ENCODE assay signal across 19 cellular contexts in genomic region chr20:58378056-58378455, GRCh38. TPM values are rescaled to one million over a fixed set of nuclear protein-coding genes. Genes with fewer than 3 reads are reported as not detected.
A peak's percentile ranks its signal among the peaks of the same experiment; 100 is the strongest.
DNase-seq lines count a peak whose midpoint lies in the region; ATAC-seq and TF ChIP-seq lines count a peak whose summit lies in the region.
"Had no signal": no experiment of that assay in that cellular context is flagged by ENCODE, and none has a peak within 500 bp of the region (broad histone marks: within the 10 kb centered on the region; RNA-seq: fewer than 3 reads in every experiment).

No MANE protein-coding gene starts in this region.

- H3K4me2 ChIP-seq in neural progenitor cell = no peak overlapping the region
- H3K4me2 ChIP-seq: GM23338 had no signal

- peaks cover 25% of the 10 kb centered on the region for H3K36me3 Mint-ChIP-seq in WTC11
- no peaks in the 10 kb centered on the region for H3K36me3 Mint-ChIP-seq in neural progenitor cell
- H3K36me3 Mint-ChIP-seq in natural killer cell = no peaks in the 10 kb centered on the region
- H3K36me3 Mint-ChIP-seq: CD8-positive, alpha-beta T cell had no signal

- H3K9me3 ChIP-seq in neural progenitor cell (ENCODE audit: low read depth) (no peaks in the 10 kb centered on the region), thyroid gland (no peaks in the 10 kb centered on the region)

- peak overlapping the region; percentile 12 for H2AFZ ChIP-seq in neural progenitor cell (replicated peaks)
- H2AFZ ChIP-seq: GM23338 had no signal

- no peaks in the 10 kb centered on the region for H4K20me1 ChIP-seq in neural progenitor cell (ENCODE audit: low read depth)
- H4K20me1 ChIP-seq: BLaER1 treated with 17β-estradiol and CSF1 and Interleukin-3, amounts not matched to agents 10 nM and 100 nM had no signal

- no peak overlapping the region for H3K27ac ChIP-seq in neural progenitor cell
- no peak overlapping the region for H3K27ac ChIP-seq in thyroid gland
- H3K27ac ChIP-seq: BLaER1 treated with 17β-estradiol and CSF1 and Interleukin-3, amounts not matched to agents 10 nM and 100 nM; HL-60 had no signal

- no peaks in the 10 kb centered on the region for H3K79me2 ChIP-seq in neural progenitor cell (ENCODE audit: low read depth)

- H3K4me1 Mint-ChIP-seq in WTC11 (peaks cover 54% of the 10 kb centered on the region), neural progenitor cell (peaks cover 35% of the 10 kb centered on the region), natural killer cell (no peaks in the 10 kb centered on the region)
- H3K4me1 Mint-ChIP-seq: B cell had no signal

- WGBS in thyroid gland, 2 donors = 77 to 88% methylated on average over 7 of the region's 7 CpGs

- H3F3A ChIP-seq in neural progenitor cell (ENCODE audit: low read depth) = peaks cover 31% of the 10 kb centered on the region

- H3K27me3 Mint-ChIP-seq in WTC11 (ENCODE audit: low read depth) = peaks cover 17% of the 10 kb centered on the region
- H3K27me3 Mint-ChIP-seq in neural progenitor cell (ENCODE audit: insufficient read depth, low read depth) = peaks cover 6% of the 10 kb centered on the region
- peaks cover 47 to 62% of the 10 kb centered on the region in 2 donors for H3K27me3 Mint-ChIP-seq in natural killer cell (ENCODE audit: low read depth in 2 of 2)

- TF ChIP-seq CTCF in WTC11 (IDR thresholded peaks at IDR 0.05) (no peak), neural progenitor cell (IDR thresholded peaks at IDR 0.05) (no peak), natural killer cell (IDR thresholded peaks at IDR 0.05) (no peak), thyroid gland (IDR thresholded peaks at IDR 0.05) (no peak)

- CTCF ChIA-PET in WTC11 (lab: Charles Lee) = no interaction called here

- H3K27me3 ChIP-seq in neural progenitor cell (no peaks in the 10 kb centered on the region), thyroid gland (no peaks in the 10 kb centered on the region)
- H3K27me3 ChIP-seq: BLaER1 treated with 17β-estradiol and CSF1 and Interleukin-3, amounts not matched to agents 10 nM and 100 nM had no signal

- H3K36me3 ChIP-seq in neural progenitor cell (no peaks in the 10 kb centered on the region), thyroid gland (no peaks in the 10 kb centered on the region)
- H3K36me3 ChIP-seq: BLaER1 treated with 17β-estradiol and CSF1 and Interleukin-3, amounts not matched to agents 10 nM and 100 nM had no signal

- no peak overlapping the region for H3K9ac ChIP-seq in neural progenitor cell
- H3K9ac ChIP-seq: BLaER1 treated with 17β-estradiol and CSF1 and Interleukin-3, amounts not matched to agents 10 nM and 100 nM had no signal

- H3K9me3 Mint-ChIP-seq in WTC11 (peaks cover 30% of the 10 kb centered on the region), neural progenitor cell (peaks cover 8% of the 10 kb centered on the region), natural killer cell (peaks cover 0 to 2% of the 10 kb centered on the region in 2 donors)

- peaks cover 32% of the 10 kb centered on the region for H3K4me1 ChIP-seq in neural progenitor cell
- H3K4me1 ChIP-seq in thyroid gland = peaks cover 10% of the 10 kb centered on the region in 2 donors

- H3K27ac Mint-ChIP-seq in WTC11 = peak overlapping the region; percentile 12; the same call in 1 of the 2 replicates
- H3K27ac Mint-ChIP-seq in neural progenitor cell = peak overlapping the region; percentile 10
- H3K27ac Mint-ChIP-seq in natural killer cell = no peak overlapping the region
- H3K27ac Mint-ChIP-seq: B cell; CD8-positive, alpha-beta T cell; GM23338; HFFc6 had no signal

- intact Hi-C loops in natural killer cell (cut with micrococcal nuclease) = no loop called here
- intact Hi-C loops in thyroid gland (cut with DNase I) = no loop called here

- DNase-seq in LHCN-M2 (ENCODE audit: low read depth) = peak; percentile 46
- no peak for DNase-seq in WTC11 (ENCODE audit: low spot score)
- no peak for DNase-seq in neural progenitor cell (ENCODE audit: low spot score)
- DNase-seq in natural killer cell = no peak
- DNase-seq in NCI-H69 (lab: John Stamatoyannopoulos, UW) = no peak
- no peak for DNase-seq in thyroid gland
- DNase-seq in NCI-H2227 (lab: John Stamatoyannopoulos, UW; ENCODE audit: unreplicated experiment) = no peak
- DNase-seq: 8988T; Calu3; CD8-positive, alpha-beta T cell; DMS79 treated with DMSO at 0.1 percent for 48 hours; GF-D8; H7; HFFc6 had no signal

- H3K4me3 Mint-ChIP-seq in WTC11 (no peak overlapping the region), neural progenitor cell (no peak overlapping the region), natural killer cell (no peak overlapping the region)
- H3K4me3 Mint-ChIP-seq: B cell; CD8-positive, alpha-beta T cell; GM23338; HFFc6 had no signal

- POLR2A ChIA-PET in WTC11 (lab: Charles Lee) = no interaction called here

- TF ChIP-seq POLR2A in thyroid gland (IDR thresholded peaks at IDR 0.05) = no peak

- ATAC-seq in WTC11 = no peak
- no peak for ATAC-seq in natural killer cell
- ATAC-seq: CD8-positive, alpha-beta T cell; GM23338; HCT116 had no signal

- H3K4me3 ChIP-seq in neural progenitor cell = no peak overlapping the region
- H3K4me3 ChIP-seq in thyroid gland (replicated peaks in 1 of 3) = no peak overlapping the region
- H3K4me3 ChIP-seq: BLaER1 treated with 17β-estradiol and CSF1 and Interleukin-3, amounts not matched to agents 10 nM and 100 nM; GM23338 had no signal

TF ChIP-seq in WTC11, 78 proteins besides CTCF, POLR2A, EP300 and RAD21:
- TF ChIP-seq USF2 (CRISPR knock-in tag; IDR thresholded peaks at IDR 0.05) (no peak), PRRX2 (CRISPR knock-in tag; IDR thresholded peaks at IDR 0.05) (no peak), JAZF1 (CRISPR knock-in tag; IDR thresholded peaks at IDR 0.05) (no peak), CDX4 (CRISPR knock-in tag; IDR thresholded peaks at IDR 0.05; ENCODE audit: borderline replicate concordance) (no peak), ZBTB21 (CRISPR knock-in tag; IDR thresholded peaks at IDR 0.05; ENCODE audit: borderline replicate concordance) (no peak), SP1 (CRISPR knock-in tag; conservative IDR thresholded peaks at IDR 0.05) (no peak), NFATC4 (CRISPR knock-in tag; IDR thresholded peaks at IDR 0.05) (no peak)
- TF ChIP-seq, protein P1, sequence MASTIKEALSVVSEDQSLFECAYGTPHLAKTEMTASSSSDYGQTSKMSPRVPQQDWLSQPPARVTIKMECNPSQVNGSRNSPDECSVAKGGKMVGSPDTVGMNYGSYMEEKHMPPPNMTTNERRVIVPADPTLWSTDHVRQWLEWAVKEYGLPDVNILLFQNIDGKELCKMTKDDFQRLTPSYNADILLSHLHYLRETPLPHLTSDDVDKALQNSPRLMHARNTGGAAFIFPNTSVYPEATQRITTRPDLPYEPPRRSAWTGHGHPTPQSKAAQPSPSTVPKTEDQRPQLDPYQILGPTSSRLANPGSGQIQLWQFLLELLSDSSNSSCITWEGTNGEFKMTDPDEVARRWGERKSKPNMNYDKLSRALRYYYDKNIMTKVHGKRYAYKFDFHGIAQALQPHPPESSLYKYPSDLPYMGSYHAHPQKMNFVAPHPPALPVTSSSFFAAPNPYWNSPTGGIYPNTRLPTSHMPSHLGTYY (CRISPR knock-in tag; IDR thresholded peaks at IDR 0.05) = no peak
- TF ChIP-seq, protein P2, sequence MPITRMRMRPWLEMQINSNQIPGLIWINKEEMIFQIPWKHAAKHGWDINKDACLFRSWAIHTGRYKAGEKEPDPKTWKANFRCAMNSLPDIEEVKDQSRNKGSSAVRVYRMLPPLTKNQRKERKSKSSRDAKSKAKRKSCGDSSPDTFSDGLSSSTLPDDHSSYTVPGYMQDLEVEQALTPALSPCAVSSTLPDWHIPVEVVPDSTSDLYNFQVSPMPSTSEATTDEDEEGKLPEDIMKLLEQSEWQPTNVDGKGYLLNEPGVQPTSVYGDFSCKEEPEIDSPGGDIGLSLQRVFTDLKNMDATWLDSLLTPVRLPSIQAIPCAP (CRISPR knock-in tag; IDR thresholded peaks at IDR 0.05) = no peak

RNA-seq across cellular contexts. Expression of gene VAPB, which starts 11.0 kb away (rescaled TPM):
- total RNA-seq in LHCN-M2 (2014; rRNA removed) (9.9 and 16.0 TPM in 2 replicates), WTC11 (2021) (46.6 to 55.8 TPM (median 54.8 TPM) in 3 replicates), neural progenitor cell (ENCODE audit: low replicate concordance) (26.0 and 31.9 TPM in 2 replicates), natural killer cell (10 to 100 TPM; 20.3 to 23.1 (median 21.3) TPM), thyroid gland (10 to 100 TPM; 37.8 to 53.3 (median 39.2) TPM)
- 31.0 TPM for polyA plus RNA-seq in LHCN-M2 (2012)

Comparison
In these comparisons a context has a peak if more than half of its experiments do, and no peak if none do; other contexts are left out.
1. H3K27ac Mint-ChIP-seq: peak in WTC11 (single experiment) and neural progenitor cell (single experiment); none in natural killer cell (0 of 2).